In the genomic region with DNA sequence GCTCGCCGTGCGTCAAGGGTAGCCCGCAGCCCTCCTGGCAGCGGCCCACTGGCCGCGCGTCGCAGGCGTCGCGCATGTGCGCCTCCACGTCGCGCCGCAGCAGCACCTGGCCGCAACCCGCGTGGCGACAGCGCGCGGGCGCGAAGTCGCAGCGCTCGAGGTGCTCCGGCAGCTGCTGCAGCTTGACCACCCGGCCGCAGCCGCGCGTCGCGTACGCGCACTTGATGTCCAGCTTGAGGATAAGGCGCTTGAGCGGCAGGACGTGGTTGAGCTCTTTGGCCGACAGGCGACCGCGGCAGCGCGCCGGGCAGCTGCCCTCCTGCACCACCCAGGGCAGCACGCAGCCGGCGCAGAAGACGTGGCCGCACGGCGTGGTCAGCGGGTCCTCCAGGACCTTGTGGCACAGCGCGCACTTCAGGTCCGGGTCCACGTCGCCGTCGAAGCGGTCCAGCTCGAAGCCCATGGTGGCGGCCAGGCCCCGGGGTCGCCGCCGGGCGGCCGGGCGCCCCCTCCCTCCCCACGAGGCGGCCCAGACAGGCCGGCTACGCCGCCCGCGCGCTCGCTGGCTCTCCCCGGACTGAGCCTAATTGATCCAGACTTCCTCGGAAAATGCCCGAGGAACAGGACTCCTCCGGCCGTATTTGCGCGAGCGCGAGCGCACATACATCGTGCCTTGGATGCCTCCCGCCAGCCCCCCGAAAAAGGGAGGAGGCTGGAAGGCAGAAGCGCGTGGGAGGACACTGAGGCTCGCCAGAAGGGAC, we compare ENCODE assay signal across 8 cellular contexts. TPM values are rescaled to one million over a fixed set of nuclear protein-coding genes. Genes with fewer than 3 reads are reported as not detected.
DNase-seq lines count a peak whose midpoint lies in the region; ATAC-seq and TF ChIP-seq lines count a peak whose summit lies in the region.

PDZRN3 (minus strand) TSS at position 579 of the 761 bp plus-strand sequence.

- H3K27ac Mint-ChIP-seq in activated naive CD8-positive, alpha-beta T cell treated with anti-CD3 and anti-CD28 coated beads, Interleukin-2, amount 10 ng/mL, durations not matched to agents 7 days and 5 days: no peak within 1 kb of the TSS
- no peak within 1 kb of the TSS for H3K27ac Mint-ChIP-seq in activated naive CD8-positive, alpha-beta T cell treated with anti-CD3 and anti-CD28 coated beads, Interleukin-2, amount 50 U/mL, for 24 hours
- peak within 1 kb of the TSS; percentile 45 for H3K27ac Mint-ChIP-seq in chondrocyte (ENCODE audit: unreplicated experiment)

- POLR2A ChIA-PET in activated naive CD8-positive, alpha-beta T cell treated with anti-CD3 and anti-CD28 coated beads, Interleukin-2, amount 10 ng/mL, durations not matched to agents 7 days and 5 days (lab: Charles Lee): no interaction called here

- no peaks in the 10 kb centered on the region for H3K36me3 Mint-ChIP-seq in activated naive CD8-positive, alpha-beta T cell treated with anti-CD3 and anti-CD28 coated beads, Interleukin-2, amount 10 ng/mL, durations not matched to agents 7 days and 5 days
- H3K36me3 Mint-ChIP-seq in activated naive CD8-positive, alpha-beta T cell treated with anti-CD3 and anti-CD28 coated beads, Interleukin-2, amount 50 U/mL, for 24 hours (ENCODE audit: low read depth): no peaks in the 10 kb centered on the region
- H3K36me3 Mint-ChIP-seq in chondrocyte (ENCODE audit: low read depth): no peaks in the 10 kb centered on the region

- H3K27me3 Mint-ChIP-seq in activated naive CD8-positive, alpha-beta T cell treated with anti-CD3 and anti-CD28 coated beads, Interleukin-2, amount 10 ng/mL, durations not matched to agents 7 days and 5 days: peaks cover 23% of the 10 kb centered on the region
- peaks cover 13% of the 10 kb centered on the region for H3K27me3 Mint-ChIP-seq in activated naive CD8-positive, alpha-beta T cell treated with anti-CD3 and anti-CD28 coated beads, Interleukin-2, amount 50 U/mL, for 24 hours
- H3K27me3 Mint-ChIP-seq in chondrocyte (ENCODE audit: low read depth): no peaks in the 10 kb centered on the region

- peak; percentile 19 for DNase-seq in activated naive CD8-positive, alpha-beta T cell treated with anti-CD3 and anti-CD28 coated beads, Interleukin-2, amount 10 ng/mL, durations not matched to agents 7 days and 5 days
- no peak for DNase-seq in activated naive CD8-positive, alpha-beta T cell treated with anti-CD3 and anti-CD28 coated beads, Interleukin-2, amount 50 U/mL, for 24 hours
- DNase-seq in chondrocyte (ENCODE audit: low spot score) (peak; percentile 93), kidney tubule cell (ENCODE audit: low spot score) (peak; percentile 56), AML-193 (lab: John Stamatoyannopoulos, UW) (no peak), UCSD-AML1 (lab: John Stamatoyannopoulos, UW; ENCODE audit: unreplicated experiment) (no peak), SIG-M5 treated with dmso at 0.1 percent for 504 hours (lab: John Stamatoyannopoulos, UW; ENCODE audit: unreplicated experiment) (no peak)

- no peaks in the 10 kb centered on the region for H3K9me3 Mint-ChIP-seq in activated naive CD8-positive, alpha-beta T cell treated with anti-CD3 and anti-CD28 coated beads, Interleukin-2, amount 10 ng/mL, durations not matched to agents 7 days and 5 days
- H3K9me3 Mint-ChIP-seq in activated naive CD8-positive, alpha-beta T cell treated with anti-CD3 and anti-CD28 coated beads, Interleukin-2, amount 50 U/mL, for 24 hours: no peaks in the 10 kb centered on the region
- no peaks in the 10 kb centered on the region for H3K9me3 Mint-ChIP-seq in chondrocyte (ENCODE audit: low read depth)

- no peaks in the 10 kb centered on the region for H3K4me1 Mint-ChIP-seq in activated naive CD8-positive, alpha-beta T cell treated with anti-CD3 and anti-CD28 coated beads, Interleukin-2, amount 10 ng/mL, durations not matched to agents 7 days and 5 days
- no peaks in the 10 kb centered on the region for H3K4me1 Mint-ChIP-seq in activated naive CD8-positive, alpha-beta T cell treated with anti-CD3 and anti-CD28 coated beads, Interleukin-2, amount 50 U/mL, for 24 hours
- H3K4me1 Mint-ChIP-seq in chondrocyte (ENCODE audit: low read depth): peaks cover 56% of the 10 kb centered on the region

- no peak within 1 kb of the TSS for H3K4me3 Mint-ChIP-seq in activated naive CD8-positive, alpha-beta T cell treated with anti-CD3 and anti-CD28 coated beads, Interleukin-2, amount 10 ng/mL, durations not matched to agents 7 days and 5 days
- no peak within 1 kb of the TSS for H3K4me3 Mint-ChIP-seq in activated naive CD8-positive, alpha-beta T cell treated with anti-CD3 and anti-CD28 coated beads, Interleukin-2, amount 50 U/mL, for 24 hours
- peak within 1 kb of the TSS; percentile 79 for H3K4me3 Mint-ChIP-seq in chondrocyte (ENCODE audit: unreplicated experiment)

- no peak for TF ChIP-seq CTCF in chondrocyte (IDR thresholded peaks at IDR 0.05)
- no peak for TF ChIP-seq CTCF in subcutaneous adipose tissue (IDR thresholded peaks at IDR 0.05; ENCODE audit: low read depth)

- no peak for ATAC-seq in activated naive CD8-positive, alpha-beta T cell treated with anti-CD3 and anti-CD28 coated beads, Interleukin-2, amount 10 ng/mL, durations not matched to agents 7 days and 5 days (ENCODE audit: low read depth)
- ATAC-seq in activated naive CD8-positive, alpha-beta T cell treated with anti-CD3 and anti-CD28 coated beads, Interleukin-2, amount 50 U/mL, for 24 hours: no peak

RNA-seq across cellular contexts. Expression of gene PDZRN3, which starts in this region (rescaled TPM):
- not detected for total RNA-seq in activated naive CD8-positive, alpha-beta T cell treated with anti-CD3 and anti-CD28 coated beads, Interleukin-2, amount 10 ng/mL, durations not matched to agents 7 days and 5 days
- total RNA-seq in chondrocyte (19.4 to 31.0 TPM (median 20.0 TPM) in 3 replicates), subcutaneous adipose tissue (100 to 1,000 TPM in 1 of 4 donors, 10 to 100 TPM in 3; 25.3 to 152 (median 45.4) TPM)

Comparison
In these comparisons a context has a peak if more than half of its experiments do, and no peak if none do; other contexts are left out.
1. RNA of gene PDZRN3 (total RNA-seq): 25.3 to 152 TPM in subcutaneous adipose tissue and 19.4 to 31.0 TPM in chondrocyte; not detected in activated naive CD8-positive, alpha-beta T cell treated with anti-CD3 and anti-CD28 coated beads, Interleukin-2, amount 10 ng/mL, durations not matched to agents 7 days and 5 days; every median in the first group is over 10 times any median in the second.
2. Peak in DNase-seq in activated naive CD8-positive, alpha-beta T cell treated with anti-CD3 and anti-CD28 coated beads, Interleukin-2, amount 10 ng/mL, durations not matched to agents 7 days and 5 days; RNA of the gene not detected or under 1 TPM.
3. DNase-seq: peak in chondrocyte (single experiment) and kidney tubule cell (single experiment); none in activated naive CD8-positive, alpha-beta T cell treated with anti-CD3 and anti-CD28 coated beads, Interleukin-2, amount 50 U/mL, for 24 hours (single experiment), AML-193 (0 of 2), UCSD-AML1 (single experiment) and SIG-M5 treated with dmso at 0.1 percent for 504 hours (single experiment).